14 cellular contexts compared by ENCODE assay signal in genomic region chr3:178097576-178097975, GRCh38.
DNase-seq lines count a peak whose midpoint lies in the region; ATAC-seq and TF ChIP-seq lines count a peak whose summit lies in the region.
"Had no signal": no experiment of that assay in that cellular context is flagged by ENCODE, and none has a peak within 500 bp of the region (broad histone marks: within the 10 kb centered on the region; RNA-seq: fewer than 3 reads in every experiment).

No MANE protein-coding gene starts in this region.

- CTCF ChIA-PET in AG04450 (lab: Charles Lee) (interaction anchor here (1.0 to 1.4 kb wide), 2 partner anchors 13 to 288 kb away, joined by 3 read pairs; no protein-coding TSS in a partner anchor), IMR-90 (lab: Yijun Ruan, JAX) (no interaction called here)

- peak overlapping the region; percentile 62 for H2BK5ac ChIP-seq in IMR-90 (ENCODE audit: low read depth, low read length, poor library complexity, severe bottlenecking)

- dilution Hi-C loops in IMR-90 (cut with HindIII; ENCODE audit: low sequenced_read_pairs, unreplicated experiment), result no loop called here

- peak overlapping the region; percentile 8; the same call in 1 of the 2 replicates for H4K91ac ChIP-seq in IMR-90 (ENCODE audit: insufficient read depth, low read depth, low read length)

- TF ChIP-seq POLR2A in IMR-90 (IDR thresholded peaks at IDR 0.05; ENCODE audit: low read depth, low read length) (no peak), vagina (IDR thresholded peaks at IDR 0.05) (no peak)

- no peaks in the 10 kb centered on the region for H4K20me1 ChIP-seq in IMR-90 (ENCODE audit: insufficient read depth, low read length)

- TF ChIP-seq RAD21 in IMR-90 (IDR thresholded peaks at IDR 0.05; ENCODE audit: low read length), result 0 out of 2 replicates have a peak, but pooled peaks have one; percentile 19

- in situ Hi-C loops in IMR-90 (cut with MboI; ENCODE audit: low sequenced_read_pairs), result no loop called here

- no peaks in the 10 kb centered on the region for H3K79me1 ChIP-seq in IMR-90 (ENCODE audit: low read depth in 1 of 2, low read length in 2 of 2)

- peak overlapping the region; percentile 43; the same call in 1 of the 2 replicates for H2AK5ac ChIP-seq in IMR-90 (ENCODE audit: low read depth, low read length)

- H3K14ac ChIP-seq in IMR-90 (replicated peaks; ENCODE audit: low read depth, low read length), result peak overlapping the region; percentile 20; the same call in 1 of the 2 replicates

- no peak overlapping the region for H3K23ac ChIP-seq in IMR-90 (ENCODE audit: low read depth, low read length)

- TF ChIP-seq CTCF in AG04450 (IDR thresholded peaks at IDR 0.05; ENCODE audit: low read depth, low read length) (no peak), IMR-90 (conservative IDR thresholded peaks at IDR 0.05; ENCODE audit: low read depth, low read length) (no peak), chondrocyte (IDR thresholded peaks at IDR 0.05) (no peak), vagina (IDR thresholded peaks at IDR 0.05) (no peak)

- H3K27me3 Mint-ChIP-seq in chondrocyte (ENCODE audit: low read depth), result no peaks in the 10 kb centered on the region
- H3K27me3 Mint-ChIP-seq: activated CD4-positive, alpha-beta T cell treated with anti-CD3 and anti-CD28 coated beads for 36 hours; activated naive CD4-positive, alpha-beta T cell treated with anti-CD3 and anti-CD28 coated beads, Interleukin-2, amount 10 ng/mL, durations not matched to agents 7 days and 5 days; CD4-positive, alpha-beta memory T cell had no signal

- H3K56ac ChIP-seq in IMR-90 (ENCODE audit: extremely low read depth, insufficient read depth, low read length), result no peak overlapping the region

- H2AFZ ChIP-seq in IMR-90 (replicated peaks; ENCODE audit: low read length, poor library complexity), result peak overlapping the region; percentile 36

- no peaks in the 10 kb centered on the region for H3K27me3 ChIP-seq in AG04450 (ENCODE audit: control insufficient read depth, insufficient read depth, low read length)
- H3K27me3 ChIP-seq in IMR-90 (ENCODE audit: control insufficient read depth, insufficient read depth, low read length), result no peaks in the 10 kb centered on the region
- H3K27me3 ChIP-seq in vagina, result no peaks in the 10 kb centered on the region
- H3K27me3 ChIP-seq: tibial nerve had no signal

- no TSS peak for BruUV-seq in IMR-90 (replicated peaks; lab: Mats Ljungman, UMichigan)

- no peak overlapping the region for H3K4me2 ChIP-seq in IMR-90 (ENCODE audit: low read depth, low read length)

- no CpG with 5 or more reads among the region's 1 CpG for WGBS in IMR-90 (ENCODE audit: extremely low coverage in 2 of 2, insufficient read length in 1 of 2), 2 experiments

- no peak overlapping the region for H4K5ac ChIP-seq in IMR-90 (ENCODE audit: low read depth, low read length)

- peaks cover 4% of the 10 kb centered on the region for H3K36me3 Mint-ChIP-seq in chondrocyte (ENCODE audit: low read depth)
- H3K36me3 Mint-ChIP-seq: activated naive CD4-positive, alpha-beta T cell treated with anti-CD3 and anti-CD28 coated beads, Interleukin-2, amount 10 ng/mL, durations not matched to agents 7 days and 5 days; CD4-positive, alpha-beta memory T cell had no signal

- no peak overlapping the region for H3K18ac ChIP-seq in IMR-90 (ENCODE audit: low read depth, low read length)

- H3K9ac ChIP-seq in IMR-90 (ENCODE audit: low read depth, low read length), result no peak overlapping the region

- no peak overlapping the region for H3K4me3 Mint-ChIP-seq in chondrocyte (ENCODE audit: unreplicated experiment)
- H3K4me3 Mint-ChIP-seq: activated CD4-positive, alpha-beta T cell treated with anti-CD3 and anti-CD28 coated beads for 36 hours; activated naive CD4-positive, alpha-beta T cell treated with anti-CD3 and anti-CD28 coated beads, Interleukin-2, amount 10 ng/mL, durations not matched to agents 7 days and 5 days; CD4-positive, alpha-beta memory T cell had no signal

- intact Hi-C loops in IMR-90 (cut with micrococcal nuclease) (no loop called here), vagina (cut with DNase I) (no loop called here)

- no peak overlapping the region for H3K4me3 ChIP-seq in AG04450 (ENCODE audit: low read depth, low read length)
- no peak overlapping the region for H3K4me3 ChIP-seq in IMR-90 (ENCODE audit: insufficient read depth, low read depth, low read length)
- H3K4me3 ChIP-seq in vagina, result no peak overlapping the region
- H3K4me3 ChIP-seq: tibial nerve had no signal

- POLR2A ChIA-PET in AG04450 (lab: Yijun Ruan, JAX) (interaction anchor here (0.8 kb wide), 1 partner anchor 38 kb away, joined by 3 read pairs; no protein-coding TSS in a partner anchor), IMR-90 (lab: Charles Lee; ENCODE audit: unreplicated experiment) (interaction anchor here (0.6 kb wide), 1 partner anchor 13 kb away, joined by 17 read pairs; no protein-coding TSS in a partner anchor)

- peaks cover 29% of the 10 kb centered on the region for H3K9me3 Mint-ChIP-seq in chondrocyte (ENCODE audit: low read depth)

- peak overlapping the region; percentile 48; the same call in 2 of the 3 replicates for H2BK15ac ChIP-seq in IMR-90 (ENCODE audit: low read depth, low read length)

- DNase-seq in AG04450 (ENCODE audit: low read depth, low spot score), result peak; percentile 82
- DNase-seq in IMR-90, result peak; percentile 95
- no peak for DNase-seq in chondrocyte (ENCODE audit: low spot score)
- DNase-seq in mucosa of gallbladder (ENCODE audit: low spot score), result peak; percentile 36
- DNase-seq in vagina (ENCODE audit: extremely low spot score in 2 of 2), result no peak
- no peak for DNase-seq in occipital lobe (lab: John Stamatoyannopoulos, UW)
- DNase-seq: activated CD4-positive, alpha-beta T cell treated with anti-CD3 and anti-CD28 coated beads for 36 hours; activated naive CD4-positive, alpha-beta T cell treated with anti-CD3 and anti-CD28 coated beads, Interleukin-2, amount 10 ng/mL, durations not matched to agents 7 days and 5 days; CD4-positive, alpha-beta memory T cell; islet precursor cell; NCI-H2029 treated with DMSO at 0.1 percent for 48 hours had no signal

- H3K9me1 ChIP-seq in IMR-90 (ENCODE audit: insufficient read depth, low read length), result no peaks in the 10 kb centered on the region

- H3K36me3 ChIP-seq in IMR-90 (ENCODE audit: control insufficient read depth, insufficient read depth, low read length), result no peaks in the 10 kb centered on the region
- no peaks in the 10 kb centered on the region for H3K36me3 ChIP-seq in vagina
- H3K36me3 ChIP-seq: tibial nerve had no signal

- peaks cover 28% of the 10 kb centered on the region for H3K4me1 Mint-ChIP-seq in chondrocyte (ENCODE audit: low read depth)
- H3K4me1 Mint-ChIP-seq: activated naive CD4-positive, alpha-beta T cell treated with anti-CD3 and anti-CD28 coated beads, Interleukin-2, amount 10 ng/mL, durations not matched to agents 7 days and 5 days had no signal

- peak overlapping the region; percentile 33; the same call in 1 of the 2 replicates for H2BK120ac ChIP-seq in IMR-90 (ENCODE audit: low read depth, low read length)

- H2BK20ac ChIP-seq in IMR-90 (ENCODE audit: low read depth, low read length), result peak overlapping the region; percentile 87

- peak; percentile 90 for ATAC-seq in IMR-90 (ENCODE audit: low read depth)
- ATAC-seq in GM19395 (IDR thresholded peaks at IDR 0.05; ENCODE audit: unreplicated experiment), result no peak
- ATAC-seq in HG03457 (IDR thresholded peaks at IDR 0.05; ENCODE audit: unreplicated experiment), result no peak
- ATAC-seq: activated CD4-positive, alpha-beta T cell treated with anti-CD3 and anti-CD28 coated beads for 36 hours had no signal

- H3K9me3 ChIP-seq in AG04450 (ENCODE audit: control insufficient read depth, insufficient read depth, low read length), result no peaks in the 10 kb centered on the region
- no peaks in the 10 kb centered on the region for H3K9me3 ChIP-seq in IMR-90 (ENCODE audit: control insufficient read depth, insufficient read depth, low read length)
- no peaks in the 10 kb centered on the region for H3K9me3 ChIP-seq in vagina

- H3K4me1 ChIP-seq in IMR-90 (ENCODE audit: control insufficient read depth, insufficient read depth, low read length), result no peaks in the 10 kb centered on the region
- H3K4me1 ChIP-seq in vagina, result no peaks in the 10 kb centered on the region
- H3K4me1 ChIP-seq: tibial nerve had no signal

- H2AK9ac ChIP-seq in IMR-90 (replicated peaks; ENCODE audit: low read depth, low read length, poor library complexity), result no peak overlapping the region

- 0 out of 2 replicates have a peak overlapping the region, but pooled peaks have one; percentile 14 for H3K4ac ChIP-seq in IMR-90 (ENCODE audit: low read depth, low read length)

- H4K8ac ChIP-seq in IMR-90 (ENCODE audit: low read depth in 2 of 2, low read length in 2 of 2), result peak overlapping the region in 1 of 2 experiments; percentile 59; a peak in 1 of 4 replicates

- H3K27ac ChIP-seq in AG04450 (ENCODE audit: low read depth, low read length) (no peak overlapping the region), IMR-90 (ENCODE audit: insufficient read depth, low read length) (peak overlapping the region; percentile 36; the same call in 1 of the 2 replicates), vagina (no peak overlapping the region)
- H3K27ac ChIP-seq: tibial nerve had no signal

- peak overlapping the region; percentile 38 for H3K27ac Mint-ChIP-seq in chondrocyte (ENCODE audit: unreplicated experiment)
- H3K27ac Mint-ChIP-seq: activated CD4-positive, alpha-beta T cell treated with anti-CD3 and anti-CD28 coated beads for 36 hours; activated naive CD4-positive, alpha-beta T cell treated with anti-CD3 and anti-CD28 coated beads, Interleukin-2, amount 10 ng/mL, durations not matched to agents 7 days and 5 days; CD4-positive, alpha-beta memory T cell had no signal

TF ChIP-seq in IMR-90, 13 proteins besides CTCF, POLR2A, EP300 and RAD21 (continues in another document):
- peak; percentile 14; the same call in 1 of the 2 replicates for TF ChIP-seq MAZ (IDR thresholded peaks at IDR 0.05; ENCODE audit: borderline replicate concordance, low read depth, low read length)
- TF ChIP-seq USF2 (IDR thresholded peaks at IDR 0.05; ENCODE audit: low read depth, low read length), result no peak
- no peak for TF ChIP-seq FOS (IDR thresholded peaks at IDR 0.05; ENCODE audit: low read depth, low read length)

Comparison
In these comparisons a context has a peak if more than half of its experiments do, and no peak if none do; other contexts are left out.
1. DNase-seq: peak in AG04450 (single experiment), IMR-90 (single experiment) and mucosa of gallbladder (single experiment); none in chondrocyte (single experiment), vagina (0 of 2) and occipital lobe (single experiment).